10 cellular contexts compared by ENCODE assay signal in genomic region chr1:10979483-10979920, GRCh38. TPM values are rescaled to one million over a fixed set of nuclear protein-coding genes. Genes with fewer than 3 reads are reported as not detected.
DNase-seq lines count a peak whose midpoint lies in the region; ATAC-seq and TF ChIP-seq lines count a peak whose summit lies in the region.
"Had no signal": no experiment of that assay in that cellular context is flagged by ENCODE, and none has a peak within 500 bp of the region (broad histone marks: within the 10 kb centered on the region; RNA-seq: fewer than 3 reads in every experiment).

No MANE protein-coding gene starts in this region.

- H3K27ac ChIP-seq in VCaP: peak overlapping the region; percentile 18; the same call in 1 of the 2 replicates
- no peak overlapping the region for H3K27ac ChIP-seq in CD8-positive, alpha-beta memory T cell (ENCODE audit: low read depth, low read length)

- H3K27me3 Mint-ChIP-seq in osteocyte (ENCODE audit: unreplicated experiment): peaks cover 37% of the 10 kb centered on the region
- H3K27me3 Mint-ChIP-seq in CD8-positive, alpha-beta memory T cell: peaks cover 14 to 56% of the 10 kb centered on the region in 2 donors
- peaks cover 27% of the 10 kb centered on the region for H3K27me3 Mint-ChIP-seq in activated T-cell treated with anti-CD3 and anti-CD28 coated beads, Interleukin-2, amount 50 U/mL, for 4 hours (ENCODE audit: low read depth)

- intact Hi-C loops in Right ventricle myocardium superior (cut with DNase I): no loop called here

- H3K4me3 Mint-ChIP-seq in osteocyte (ENCODE audit: unreplicated experiment): peak overlapping the region; percentile 11
- H3K4me3 Mint-ChIP-seq in CD8-positive, alpha-beta memory T cell: no peak overlapping the region
- H3K4me3 Mint-ChIP-seq in activated T-cell treated with anti-CD3 and anti-CD28 coated beads, Interleukin-2, amount 50 U/mL, for 4 hours: no peak overlapping the region
- H3K4me3 Mint-ChIP-seq: activated naive CD8-positive, alpha-beta T cell had no signal

- DNase-seq in CD1c-positive myeloid dendritic cell (ENCODE audit: extremely low spot score): peak; percentile 18
- peak; percentile 62 for DNase-seq in Right ventricle myocardium superior
- no peak for DNase-seq in osteocyte (ENCODE audit: extremely low spot score, unreplicated experiment)
- no peak for DNase-seq in stimulated activated CD4-positive, alpha-beta T cell treated with anti-CD3 and anti-CD28 coated beads, Interleukin-2, amount 100 ng/mL, for 48 hours
- no peak for DNase-seq in CD8-positive, alpha-beta memory T cell
- DNase-seq in activated T-cell treated with anti-CD3 and anti-CD28 coated beads, Interleukin-2, amount 50 U/mL, for 4 hours: no peak
- DNase-seq in GDM1 (lab: John Stamatoyannopoulos, UW): no peak
- DNase-seq: NCI-H345 had no signal

- peak; percentile 70 for ATAC-seq in Right ventricle myocardium superior (ENCODE audit: poor library complexity)
- no peak for ATAC-seq in activated T-cell treated with anti-CD3 and anti-CD28 coated beads, Interleukin-2, amount 50 U/mL, for 4 hours

- H3K4me1 ChIP-seq in CD8-positive, alpha-beta memory T cell (ENCODE audit: insufficient read depth, low read length): no peaks in the 10 kb centered on the region

- H3K9me3 ChIP-seq in CD8-positive, alpha-beta memory T cell (ENCODE audit: low read length): no peaks in the 10 kb centered on the region

- peaks cover 34% of the 10 kb centered on the region for H3K4me1 Mint-ChIP-seq in osteocyte (ENCODE audit: unreplicated experiment)
- H3K4me1 Mint-ChIP-seq in CD8-positive, alpha-beta memory T cell: no peaks in the 10 kb centered on the region
- peaks cover 3% of the 10 kb centered on the region for H3K4me1 Mint-ChIP-seq in activated T-cell treated with anti-CD3 and anti-CD28 coated beads, Interleukin-2, amount 50 U/mL, for 4 hours (ENCODE audit: low read depth)

- H3K9me3 Mint-ChIP-seq in osteocyte (ENCODE audit: unreplicated experiment): no peaks in the 10 kb centered on the region
- H3K9me3 Mint-ChIP-seq in CD8-positive, alpha-beta memory T cell: no peaks in the 10 kb centered on the region
- H3K9me3 Mint-ChIP-seq in activated T-cell treated with anti-CD3 and anti-CD28 coated beads, Interleukin-2, amount 50 U/mL, for 4 hours: no peaks in the 10 kb centered on the region

- CTCF ChIA-PET in CD8-positive, alpha-beta memory T cell (lab: Charles Lee): no interaction called here

- no peaks in the 10 kb centered on the region for H3K36me3 ChIP-seq in CD8-positive, alpha-beta memory T cell (ENCODE audit: insufficient read depth, low read length)

- TF ChIP-seq CTCF in VCaP (conservative IDR thresholded peaks at IDR 0.05) (no peak), osteocyte (IDR thresholded peaks at IDR 0.05) (peak; percentile 15)

- H3K36me3 Mint-ChIP-seq in osteocyte (ENCODE audit: unreplicated experiment): no peaks in the 10 kb centered on the region
- no peaks in the 10 kb centered on the region for H3K36me3 Mint-ChIP-seq in CD8-positive, alpha-beta memory T cell
- H3K36me3 Mint-ChIP-seq in activated T-cell treated with anti-CD3 and anti-CD28 coated beads, Interleukin-2, amount 50 U/mL, for 4 hours (ENCODE audit: insufficient read depth): no peaks in the 10 kb centered on the region
- H3K36me3 Mint-ChIP-seq: activated naive CD8-positive, alpha-beta T cell had no signal

- H3K4me3 ChIP-seq in CD8-positive, alpha-beta memory T cell (ENCODE audit: low read length): no peak overlapping the region

- peaks cover 4% of the 10 kb centered on the region for H3K27me3 ChIP-seq in CD8-positive, alpha-beta memory T cell (ENCODE audit: insufficient read depth, low read length, poor library complexity, severe bottlenecking)

- POLR2A ChIA-PET in CD8-positive, alpha-beta memory T cell (lab: Charles Lee): no interaction called here

- H3K27ac Mint-ChIP-seq in osteocyte (ENCODE audit: unreplicated experiment): peak overlapping the region; percentile 71
- H3K27ac Mint-ChIP-seq in CD8-positive, alpha-beta memory T cell: peak overlapping the region in 1 of 8 donors; percentile 23
- H3K27ac Mint-ChIP-seq: activated naive CD8-positive, alpha-beta T cell had no signal

RNA-seq across cellular contexts. Expression of gene TARDBP, which starts 33.0 kb away (rescaled TPM):
- total RNA-seq in Right ventricle myocardium superior: 106 TPM
- total RNA-seq in osteocyte: 117 and 119 TPM in 2 replicates
- total RNA-seq in CD8-positive, alpha-beta memory T cell: 100 to 1,000 TPM; 215 to 239 TPM
- 74.5 TPM for polyA plus RNA-seq in CD8-positive, alpha-beta memory T cell
- 100 to 1,000 TPM; 196 to 208 (median 201) TPM for total RNA-seq in activated T-cell treated with anti-CD3 and anti-CD28 coated beads, Interleukin-2, amount 50 U/mL, for 4 hours

Comparison
In these comparisons a context has a peak if more than half of its experiments do, and no peak if none do; other contexts are left out.
1. DNase-seq: peak in CD1c-positive myeloid dendritic cell (single experiment) and Right ventricle myocardium superior (single experiment); none in osteocyte (single experiment), stimulated activated CD4-positive, alpha-beta T cell treated with anti-CD3 and anti-CD28 coated beads, Interleukin-2, amount 100 ng/mL, for 48 hours (0 of 2), CD8-positive, alpha-beta memory T cell (0 of 5), activated T-cell treated with anti-CD3 and anti-CD28 coated beads, Interleukin-2, amount 50 U/mL, for 4 hours (single experiment) and GDM1 (single experiment).